ENCODE assay signal across 1 cellular context in the genomic region with DNA sequence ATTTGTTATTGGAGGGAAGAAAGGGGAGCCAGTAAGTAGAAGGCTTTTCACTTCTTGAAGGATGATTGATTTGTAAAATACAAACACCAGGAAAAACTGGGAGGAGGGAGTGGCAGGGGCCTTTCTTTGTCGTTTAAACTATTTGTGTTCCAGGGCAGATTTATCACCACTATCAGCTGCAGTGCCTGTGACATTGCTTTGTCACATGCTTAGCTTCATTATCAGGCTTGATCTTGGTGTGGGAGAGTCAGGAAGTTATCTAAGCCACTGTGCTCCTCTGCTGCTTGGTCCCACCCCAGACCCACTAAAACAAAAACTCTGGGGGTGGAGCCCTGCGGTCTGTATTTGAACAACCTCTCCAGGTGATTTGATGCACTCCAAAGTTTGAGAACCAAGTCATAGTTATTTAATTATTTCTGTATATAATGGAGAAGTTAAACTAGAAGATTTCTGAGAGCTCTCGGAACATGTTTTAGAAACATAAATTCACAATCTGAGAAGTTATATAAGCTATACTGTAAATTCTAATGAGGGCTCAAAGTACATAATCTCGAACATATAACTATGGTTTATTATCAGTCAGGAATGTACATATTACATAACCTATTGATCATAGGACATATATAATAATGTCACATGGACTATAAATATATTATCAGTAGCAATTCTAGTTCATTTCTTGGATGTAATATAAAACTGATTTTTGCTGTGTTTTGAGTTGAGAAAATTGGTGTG.
TF ChIP-seq lines count a peak whose summit lies in the region.

No MANE protein-coding gene starts in this region.

TF ChIP-seq in HEK293, 187 proteins besides CTCF, POLR2A, EP300 and RAD21 (continued from another document and continues in another):
- no peak for TF ChIP-seq ZNF600 (tag by site-specific recombination; IDR thresholded peaks at IDR 0.05)
- no peak for TF ChIP-seq ZNF146 (tag by site-specific recombination; IDR thresholded peaks at IDR 0.05)
- TF ChIP-seq MEIS1 (CRISPR knock-in tag; IDR thresholded peaks at IDR 0.05; ENCODE audit: borderline replicate concordance): no peak
- TF ChIP-seq KLF16 (tag by site-specific recombination; IDR thresholded peaks at IDR 0.05): no peak
- no peak for TF ChIP-seq ZBTB48 (tag by site-specific recombination; IDR thresholded peaks at IDR 0.05)
- TF ChIP-seq, protein P1, sequence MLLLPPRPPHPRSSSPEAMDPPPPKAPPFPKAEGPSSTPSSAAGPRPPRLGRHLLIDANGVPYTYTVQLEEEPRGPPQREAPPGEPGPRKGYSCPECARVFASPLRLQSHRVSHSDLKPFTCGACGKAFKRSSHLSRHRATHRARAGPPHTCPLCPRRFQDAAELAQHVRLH (tag by site-specific recombination; IDR thresholded peaks at IDR 0.05): no peak
- no peak for TF ChIP-seq ZNF510 (tag by site-specific recombination; IDR thresholded peaks at IDR 0.05; ENCODE audit: insufficient replicate concordance)
- no peak for TF ChIP-seq ZNF555 (tag by site-specific recombination; conservative IDR thresholded peaks at IDR 0.05)
- no peak for TF ChIP-seq ZNF777 (tag by site-specific recombination; IDR thresholded peaks at IDR 0.05; ENCODE audit: borderline replicate concordance)
- TF ChIP-seq ZNF561 (tag by site-specific recombination; IDR thresholded peaks at IDR 0.05; ENCODE audit: borderline replicate concordance): no peak
- no peak for TF ChIP-seq ZFP41 (tag by site-specific recombination; IDR thresholded peaks at IDR 0.05; ENCODE audit: borderline replicate concordance)
- TF ChIP-seq, protein P2, sequence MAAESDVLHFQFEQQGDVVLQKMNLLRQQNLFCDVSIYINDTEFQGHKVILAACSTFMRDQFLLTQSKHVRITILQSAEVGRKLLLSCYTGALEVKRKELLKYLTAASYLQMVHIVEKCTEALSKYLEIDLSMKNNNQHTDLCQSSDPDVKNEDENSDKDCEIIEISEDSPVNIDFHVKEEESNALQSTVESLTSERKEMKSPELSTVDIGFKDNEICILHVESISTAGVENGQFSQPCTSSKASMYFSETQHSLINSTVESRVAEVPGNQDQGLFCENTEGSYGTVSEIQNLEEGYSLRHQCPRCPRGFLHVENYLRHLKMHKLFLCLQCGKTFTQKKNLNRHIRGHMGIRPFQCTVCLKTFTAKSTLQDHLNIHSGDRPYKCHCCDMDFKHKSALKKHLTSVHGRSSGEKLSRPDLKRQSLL (tag by site-specific recombination; IDR thresholded peaks at IDR 0.05): no peak
- TF ChIP-seq, protein P3, sequence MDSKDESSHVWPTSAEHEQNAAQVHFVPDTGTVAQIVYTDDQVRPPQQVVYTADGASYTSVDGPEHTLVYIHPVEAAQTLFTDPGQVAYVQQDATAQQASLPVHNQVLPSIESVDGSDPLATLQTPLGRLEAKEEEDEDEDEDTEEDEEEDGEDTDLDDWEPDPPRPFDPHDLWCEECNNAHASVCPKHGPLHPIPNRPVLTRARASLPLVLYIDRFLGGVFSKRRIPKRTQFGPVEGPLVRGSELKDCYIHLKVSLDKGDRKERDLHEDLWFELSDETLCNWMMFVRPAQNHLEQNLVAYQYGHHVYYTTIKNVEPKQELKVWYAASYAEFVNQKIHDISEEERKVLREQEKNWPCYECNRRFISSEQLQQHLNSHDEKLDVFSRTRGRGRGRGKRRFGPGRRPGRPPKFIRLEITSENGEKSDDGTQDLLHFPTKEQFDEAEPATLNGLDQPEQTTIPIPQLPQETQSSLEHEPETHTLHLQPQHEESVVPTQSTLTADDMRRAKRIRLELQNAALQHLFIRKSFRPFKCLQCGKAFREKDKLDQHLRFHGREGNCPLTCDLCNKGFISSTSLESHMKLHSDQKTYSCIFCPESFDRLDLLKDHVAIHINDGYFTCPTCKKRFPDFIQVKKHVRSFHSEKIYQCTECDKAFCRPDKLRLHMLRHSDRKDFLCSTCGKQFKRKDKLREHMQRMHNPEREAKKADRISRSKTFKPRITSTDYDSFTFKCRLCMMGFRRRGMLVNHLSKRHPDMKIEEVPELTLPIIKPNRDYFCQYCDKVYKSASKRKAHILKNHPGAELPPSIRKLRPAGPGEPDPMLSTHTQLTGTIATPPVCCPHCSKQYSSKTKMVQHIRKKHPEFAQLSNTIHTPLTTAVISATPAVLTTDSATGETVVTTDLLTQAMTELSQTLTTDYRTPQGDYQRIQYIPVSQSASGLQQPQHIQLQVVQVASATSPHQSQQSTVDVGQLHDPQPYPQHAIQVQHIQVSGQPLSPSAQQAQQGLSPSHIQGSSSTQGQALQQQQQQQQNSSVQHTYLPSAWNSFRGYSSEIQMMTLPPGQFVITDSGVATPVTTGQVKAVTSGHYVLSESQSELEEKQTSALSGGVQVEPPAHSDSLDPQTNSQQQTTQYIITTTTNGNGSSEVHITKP (tag by site-specific recombination; IDR thresholded peaks at IDR 0.05): 0 out of 2 replicates have a peak, but pooled peaks have one; percentile 36
- TF ChIP-seq, protein P4, sequence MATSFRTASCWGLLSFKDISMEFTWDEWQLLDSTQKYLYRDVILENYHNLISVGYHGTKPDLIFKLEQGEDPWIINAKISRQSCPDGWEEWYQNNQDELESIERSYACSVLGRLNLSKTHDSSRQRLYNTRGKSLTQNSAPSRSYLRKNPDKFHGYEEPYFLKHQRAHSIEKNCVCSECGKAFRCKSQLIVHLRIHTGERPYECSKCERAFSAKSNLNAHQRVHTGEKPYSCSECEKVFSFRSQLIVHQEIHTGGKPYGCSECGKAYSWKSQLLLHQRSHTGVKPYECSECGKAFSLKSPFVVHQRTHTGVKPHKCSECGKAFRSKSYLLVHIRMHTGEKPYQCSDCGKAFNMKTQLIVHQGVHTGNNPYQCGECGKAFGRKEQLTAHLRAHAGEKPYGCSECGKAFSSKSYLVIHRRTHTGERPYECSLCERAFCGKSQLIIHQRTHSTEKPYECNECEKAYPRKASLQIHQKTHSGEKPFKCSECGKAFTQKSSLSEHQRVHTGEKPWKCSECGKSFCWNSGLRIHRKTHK (tag by site-specific recombination; IDR thresholded peaks at IDR 0.05): no peak
- TF ChIP-seq, protein P5, sequence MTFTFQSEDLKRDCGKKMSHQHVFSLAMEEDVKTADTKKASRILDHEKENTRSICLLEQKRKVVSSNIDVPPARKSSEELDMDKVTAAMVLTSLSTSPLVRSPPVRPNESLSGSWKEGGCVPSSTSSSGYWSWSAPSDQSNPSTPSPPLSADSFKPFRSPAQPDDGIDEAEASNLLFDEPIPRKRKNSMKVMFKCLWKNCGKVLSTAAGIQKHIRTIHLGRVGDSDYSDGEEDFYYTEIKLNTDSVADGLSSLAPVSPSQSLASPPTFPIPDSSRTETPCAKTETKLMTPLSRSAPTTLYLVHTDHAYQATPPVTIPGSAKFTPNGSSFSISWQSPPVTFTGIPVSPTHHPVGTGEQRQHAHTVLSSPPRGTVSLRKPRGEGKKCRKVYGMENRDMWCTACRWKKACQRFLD (tag by site-specific recombination; IDR thresholded peaks at IDR 0.05): no peak
- TF ChIP-seq ZNF350 (tag by site-specific recombination; IDR thresholded peaks at IDR 0.05): no peak
- TF ChIP-seq ZNF23 (tag by site-specific recombination; IDR thresholded peaks at IDR 0.05; ENCODE audit: borderline replicate concordance): no peak
- TF ChIP-seq ZNF701 (tag by site-specific recombination; IDR thresholded peaks at IDR 0.05): no peak
- TF ChIP-seq ZNF24 (tag by site-specific recombination; IDR thresholded peaks at IDR 0.05): no peak
- TF ChIP-seq ZEB2 (tag by site-specific recombination; IDR thresholded peaks at IDR 0.05): 0 out of 2 replicates have a peak, but pooled peaks have one; percentile 35
- TF ChIP-seq ZNF202 (tag by site-specific recombination; IDR thresholded peaks at IDR 0.05; ENCODE audit: borderline replicate concordance): no peak
- no peak for TF ChIP-seq ZNF610 (tag by site-specific recombination; IDR thresholded peaks at IDR 0.05; ENCODE audit: borderline replicate concordance)
- peak; percentile 38; the same call in 1 of the 2 replicates for TF ChIP-seq KLF1 (tag by site-specific recombination; IDR thresholded peaks at IDR 0.05)
- no peak for TF ChIP-seq ZNF114 (tag by site-specific recombination; IDR thresholded peaks at IDR 0.05)
- TF ChIP-seq MYNN (tag by site-specific recombination; IDR thresholded peaks at IDR 0.05; ENCODE audit: borderline replicate concordance): no peak
- TF ChIP-seq, protein P6, sequence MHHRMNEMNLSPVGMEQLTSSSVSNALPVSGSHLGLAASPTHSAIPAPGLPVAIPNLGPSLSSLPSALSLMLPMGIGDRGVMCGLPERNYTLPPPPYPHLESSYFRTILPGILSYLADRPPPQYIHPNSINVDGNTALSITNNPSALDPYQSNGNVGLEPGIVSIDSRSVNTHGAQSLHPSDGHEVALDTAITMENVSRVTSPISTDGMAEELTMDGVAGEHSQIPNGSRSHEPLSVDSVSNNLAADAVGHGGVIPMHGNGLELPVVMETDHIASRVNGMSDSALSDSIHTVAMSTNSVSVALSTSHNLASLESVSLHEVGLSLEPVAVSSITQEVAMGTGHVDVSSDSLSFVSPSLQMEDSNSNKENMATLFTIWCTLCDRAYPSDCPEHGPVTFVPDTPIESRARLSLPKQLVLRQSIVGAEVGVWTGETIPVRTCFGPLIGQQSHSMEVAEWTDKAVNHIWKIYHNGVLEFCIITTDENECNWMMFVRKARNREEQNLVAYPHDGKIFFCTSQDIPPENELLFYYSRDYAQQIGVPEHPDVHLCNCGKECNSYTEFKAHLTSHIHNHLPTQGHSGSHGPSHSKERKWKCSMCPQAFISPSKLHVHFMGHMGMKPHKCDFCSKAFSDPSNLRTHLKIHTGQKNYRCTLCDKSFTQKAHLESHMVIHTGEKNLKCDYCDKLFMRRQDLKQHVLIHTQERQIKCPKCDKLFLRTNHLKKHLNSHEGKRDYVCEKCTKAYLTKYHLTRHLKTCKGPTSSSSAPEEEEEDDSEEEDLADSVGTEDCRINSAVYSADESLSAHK (tag by site-specific recombination; IDR thresholded peaks at IDR 0.05): no peak
- TF ChIP-seq ZNF19 (tag by site-specific recombination; IDR thresholded peaks at IDR 0.05; ENCODE audit: low read depth): no peak
- no peak for TF ChIP-seq HOXA7 (CRISPR knock-in tag; IDR thresholded peaks at IDR 0.05; ENCODE audit: borderline replicate concordance)
- no peak for TF ChIP-seq ZFP3 (tag by site-specific recombination; IDR thresholded peaks at IDR 0.05; ENCODE audit: low read depth)
- TF ChIP-seq ZNF768 (tag by site-specific recombination; IDR thresholded peaks at IDR 0.05): no peak
- no peak for TF ChIP-seq ZBTB17 (tag by site-specific recombination; IDR thresholded peaks at IDR 0.05)
- TF ChIP-seq ZNF121 (tag by site-specific recombination; IDR thresholded peaks at IDR 0.05): no peak
- TF ChIP-seq, protein P7, sequence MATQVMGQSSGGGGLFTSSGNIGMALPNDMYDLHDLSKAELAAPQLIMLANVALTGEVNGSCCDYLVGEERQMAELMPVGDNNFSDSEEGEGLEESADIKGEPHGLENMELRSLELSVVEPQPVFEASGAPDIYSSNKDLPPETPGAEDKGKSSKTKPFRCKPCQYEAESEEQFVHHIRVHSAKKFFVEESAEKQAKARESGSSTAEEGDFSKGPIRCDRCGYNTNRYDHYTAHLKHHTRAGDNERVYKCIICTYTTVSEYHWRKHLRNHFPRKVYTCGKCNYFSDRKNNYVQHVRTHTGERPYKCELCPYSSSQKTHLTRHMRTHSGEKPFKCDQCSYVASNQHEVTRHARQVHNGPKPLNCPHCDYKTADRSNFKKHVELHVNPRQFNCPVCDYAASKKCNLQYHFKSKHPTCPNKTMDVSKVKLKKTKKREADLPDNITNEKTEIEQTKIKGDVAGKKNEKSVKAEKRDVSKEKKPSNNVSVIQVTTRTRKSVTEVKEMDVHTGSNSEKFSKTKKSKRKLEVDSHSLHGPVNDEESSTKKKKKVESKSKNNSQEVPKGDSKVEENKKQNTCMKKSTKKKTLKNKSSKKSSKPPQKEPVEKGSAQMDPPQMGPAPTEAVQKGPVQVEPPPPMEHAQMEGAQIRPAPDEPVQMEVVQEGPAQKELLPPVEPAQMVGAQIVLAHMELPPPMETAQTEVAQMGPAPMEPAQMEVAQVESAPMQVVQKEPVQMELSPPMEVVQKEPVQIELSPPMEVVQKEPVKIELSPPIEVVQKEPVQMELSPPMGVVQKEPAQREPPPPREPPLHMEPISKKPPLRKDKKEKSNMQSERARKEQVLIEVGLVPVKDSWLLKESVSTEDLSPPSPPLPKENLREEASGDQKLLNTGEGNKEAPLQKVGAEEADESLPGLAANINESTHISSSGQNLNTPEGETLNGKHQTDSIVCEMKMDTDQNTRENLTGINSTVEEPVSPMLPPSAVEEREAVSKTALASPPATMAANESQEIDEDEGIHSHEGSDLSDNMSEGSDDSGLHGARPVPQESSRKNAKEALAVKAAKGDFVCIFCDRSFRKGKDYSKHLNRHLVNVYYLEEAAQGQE (tag by site-specific recombination; IDR thresholded peaks at IDR 0.05): no peak
- TF ChIP-seq ZNF239 (tag by site-specific recombination; IDR thresholded peaks at IDR 0.05): no peak
- TF ChIP-seq, protein P8, sequence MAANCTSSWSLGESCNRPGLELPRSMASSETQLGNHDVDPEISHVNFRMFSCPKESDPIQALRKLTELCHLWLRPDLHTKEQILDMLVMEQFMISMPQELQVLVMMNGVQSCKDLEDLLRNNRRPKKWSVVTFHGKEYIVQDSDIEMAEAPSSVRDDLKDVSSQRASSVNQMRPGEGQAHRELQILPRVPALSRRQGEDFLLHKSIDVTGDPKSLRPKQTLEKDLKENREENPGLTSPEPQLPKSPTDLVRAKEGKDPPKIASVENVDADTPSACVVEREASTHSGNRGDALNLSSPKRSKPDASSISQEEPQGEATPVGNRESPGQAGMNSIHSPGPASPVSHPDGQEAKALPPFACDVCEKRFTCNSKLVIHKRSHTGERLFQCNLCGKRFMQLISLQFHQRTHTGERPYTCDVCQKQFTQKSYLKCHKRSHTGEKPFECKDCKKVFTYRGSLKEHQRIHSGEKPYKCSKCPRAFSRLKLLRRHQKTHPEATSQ (tag by site-specific recombination; IDR thresholded peaks at IDR 0.05): no peak
- TF ChIP-seq, protein P9, sequence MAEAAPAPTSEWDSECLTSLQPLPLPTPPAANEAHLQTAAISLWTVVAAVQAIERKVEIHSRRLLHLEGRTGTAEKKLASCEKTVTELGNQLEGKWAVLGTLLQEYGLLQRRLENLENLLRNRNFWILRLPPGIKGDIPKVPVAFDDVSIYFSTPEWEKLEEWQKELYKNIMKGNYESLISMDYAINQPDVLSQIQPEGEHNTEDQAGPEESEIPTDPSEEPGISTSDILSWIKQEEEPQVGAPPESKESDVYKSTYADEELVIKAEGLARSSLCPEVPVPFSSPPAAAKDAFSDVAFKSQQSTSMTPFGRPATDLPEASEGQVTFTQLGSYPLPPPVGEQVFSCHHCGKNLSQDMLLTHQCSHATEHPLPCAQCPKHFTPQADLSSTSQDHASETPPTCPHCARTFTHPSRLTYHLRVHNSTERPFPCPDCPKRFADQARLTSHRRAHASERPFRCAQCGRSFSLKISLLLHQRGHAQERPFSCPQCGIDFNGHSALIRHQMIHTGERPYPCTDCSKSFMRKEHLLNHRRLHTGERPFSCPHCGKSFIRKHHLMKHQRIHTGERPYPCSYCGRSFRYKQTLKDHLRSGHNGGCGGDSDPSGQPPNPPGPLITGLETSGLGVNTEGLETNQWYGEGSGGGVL (tag by site-specific recombination; IDR thresholded peaks at IDR 0.05): peak; percentile 44; the same call in 1 of the 2 replicates
- no peak for TF ChIP-seq ZNF837 (tag by site-specific recombination; IDR thresholded peaks at IDR 0.05)
- TF ChIP-seq ZBTB20 (tag by site-specific recombination; IDR thresholded peaks at IDR 0.05): peak; percentile 91
- TF ChIP-seq ZNF529 (tag by site-specific recombination; IDR thresholded peaks at IDR 0.05; ENCODE audit: insufficient replicate concordance): no peak
- TF ChIP-seq TCF7L2 (IDR thresholded peaks at IDR 0.05; ENCODE audit: borderline replicate concordance, low read depth, low read length): no peak
